Comparison of ENCODE assay signal across 8 cellular contexts in the genomic region with DNA sequence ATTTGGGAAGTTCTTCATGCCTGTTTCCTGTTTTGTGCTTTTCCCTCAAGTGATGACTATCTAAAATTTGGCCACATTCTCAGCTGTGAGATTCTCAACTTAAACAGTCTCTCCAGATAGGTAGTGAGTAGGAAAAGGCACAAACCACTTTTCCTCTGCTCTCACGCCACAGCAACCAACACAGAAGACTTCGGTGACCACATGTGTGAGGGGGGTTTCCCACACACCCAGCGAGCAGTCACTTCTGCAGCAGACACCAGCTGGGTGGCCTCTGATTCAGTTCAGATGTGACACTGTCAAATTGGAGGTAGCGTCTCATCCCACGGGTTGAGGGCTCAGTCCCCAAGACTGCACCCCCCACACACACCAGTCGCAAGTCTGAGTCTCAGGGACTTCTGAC. TPM values are rescaled to one million over a fixed set of nuclear protein-coding genes. Genes with fewer than 3 reads are reported as not detected.
DNase-seq lines count a peak whose midpoint lies in the region; ATAC-seq lines count a peak whose summit lies in the region.

No MANE protein-coding gene starts in this region.

- peaks cover 14% of the 10 kb centered on the region for H3K4me1 Mint-ChIP-seq in activated CD4-positive, alpha-beta T cell treated with anti-CD3 and anti-CD28 coated beads for 36 hours

- no peaks in the 10 kb centered on the region for H3K4me1 ChIP-seq in right cardiac atrium (ENCODE audit: control insufficient read depth, insufficient read depth, low read length)

- CTCF ChIA-PET in activated CD4-positive, alpha-beta T cell treated with anti-CD3 and anti-CD28 coated beads for 36 hours (lab: Charles Lee) = interaction anchor here (0.7 kb wide), 1 partner anchor 50 kb away, joined by 3 read pairs; no protein-coding TSS in a partner anchor

- 79% methylated on average over 6 of the region's 6 CpGs for WGBS in right cardiac atrium

- POLR2A ChIA-PET in activated CD4-positive, alpha-beta T cell treated with anti-CD3 and anti-CD28 coated beads for 36 hours (lab: Charles Lee) = no interaction called here

- H3K36me3 Mint-ChIP-seq in activated CD4-positive, alpha-beta T cell treated with anti-CD3 and anti-CD28 coated beads for 36 hours (ENCODE audit: low read depth) = no peaks in the 10 kb centered on the region

- peaks cover 21% of the 10 kb centered on the region for H3K27me3 Mint-ChIP-seq in activated CD4-positive, alpha-beta T cell treated with anti-CD3 and anti-CD28 coated beads for 36 hours

- H3K9me3 ChIP-seq in right cardiac atrium (ENCODE audit: control insufficient read depth, low read length) = no peaks in the 10 kb centered on the region

- H3K27ac ChIP-seq in right cardiac atrium (ENCODE audit: low read length) = no peak overlapping the region

- no peaks in the 10 kb centered on the region for H3K27me3 ChIP-seq in right cardiac atrium (ENCODE audit: control insufficient read depth, insufficient read depth)

- H3K4me3 ChIP-seq in right cardiac atrium (ENCODE audit: low read length) = no peak overlapping the region

- intact Hi-C loops in activated CD4-positive, alpha-beta T cell treated with anti-CD3 and anti-CD28 coated beads for 36 hours (cut with DNase I, micrococcal nuclease) = loop anchor here (1.0 to 5.0 kb wide), 3 partner anchors 35 to 265 kb away; no protein-coding TSS in a partner anchor
- intact Hi-C loops in right cardiac atrium (cut with DNase I) = no loop called here

- H3K27ac Mint-ChIP-seq in activated CD4-positive, alpha-beta T cell treated with anti-CD3 and anti-CD28 coated beads for 36 hours = peak overlapping the region; percentile 51

- peak overlapping the region; percentile 35 for H3K4me3 Mint-ChIP-seq in activated CD4-positive, alpha-beta T cell treated with anti-CD3 and anti-CD28 coated beads for 36 hours

- peak; percentile 80 for DNase-seq in activated CD4-positive, alpha-beta T cell treated with anti-CD3 and anti-CD28 coated beads for 36 hours
- DNase-seq in stimulated activated CD4-positive, alpha-beta T cell treated with anti-CD3 and anti-CD28 coated beads, Interleukin-12 subunit alpha, Interleukin-12 subunit beta, amount 100 ng/mL, for 4 hours = peak; percentile 30
- no peak for DNase-seq in right cardiac atrium
- DNase-seq in kidney tubule cell (ENCODE audit: low spot score) = no peak
- no peak for DNase-seq in hypothalamus (lab: John Stamatoyannopoulos, UW)
- DNase-seq in COLO829 (ENCODE audit: low spot score) = no peak

- ATAC-seq in GM18519 (IDR thresholded peaks at IDR 0.05; ENCODE audit: low FRiP score, unreplicated experiment) (peak; percentile 83), HG02970 (IDR thresholded peaks at IDR 0.05; ENCODE audit: low FRiP score, unreplicated experiment) (peak; percentile 77), right cardiac atrium (no peak)
- peak; percentile 90 for ATAC-seq in activated CD4-positive, alpha-beta T cell treated with anti-CD3 and anti-CD28 coated beads for 36 hours

- H3K9me3 Mint-ChIP-seq in activated CD4-positive, alpha-beta T cell treated with anti-CD3 and anti-CD28 coated beads for 36 hours (ENCODE audit: low read depth) = no peaks in the 10 kb centered on the region

RNA-seq across cellular contexts. Expression of gene CLDN34, which starts 25.1 kb away (rescaled TPM):
- not detected for total RNA-seq in activated CD4-positive, alpha-beta T cell treated with anti-CD3 and anti-CD28 coated beads for 36 hours
- total RNA-seq in right cardiac atrium = under 1 TPM in 3 of 4 donors, not detected in 1; 0.23 to 0.42 (median 0.36) TPM
- polyA plus RNA-seq in right cardiac atrium = not detected

Comparison
In these comparisons a context has a peak if more than half of its experiments do, and no peak if none do; other contexts are left out.
1. ATAC-seq: peak in GM18519 (single experiment), HG02970 (single experiment) and activated CD4-positive, alpha-beta T cell treated with anti-CD3 and anti-CD28 coated beads for 36 hours (single experiment); none in right cardiac atrium (0 of 2).
2. DNase-seq: peak in activated CD4-positive, alpha-beta T cell treated with anti-CD3 and anti-CD28 coated beads for 36 hours (single experiment) and stimulated activated CD4-positive, alpha-beta T cell treated with anti-CD3 and anti-CD28 coated beads, Interleukin-12 subunit alpha, Interleukin-12 subunit beta, amount 100 ng/mL, for 4 hours (single experiment); none in right cardiac atrium (0 of 3), kidney tubule cell (single experiment), hypothalamus (0 of 51) and COLO829 (single experiment).
3. intact Hi-C loops: an anchor here in activated CD4-positive, alpha-beta T cell treated with anti-CD3 and anti-CD28 coated beads for 36 hours (1.0 to 5.0 kb wide); none called in right cardiac atrium.